In the genomic region with DNA sequence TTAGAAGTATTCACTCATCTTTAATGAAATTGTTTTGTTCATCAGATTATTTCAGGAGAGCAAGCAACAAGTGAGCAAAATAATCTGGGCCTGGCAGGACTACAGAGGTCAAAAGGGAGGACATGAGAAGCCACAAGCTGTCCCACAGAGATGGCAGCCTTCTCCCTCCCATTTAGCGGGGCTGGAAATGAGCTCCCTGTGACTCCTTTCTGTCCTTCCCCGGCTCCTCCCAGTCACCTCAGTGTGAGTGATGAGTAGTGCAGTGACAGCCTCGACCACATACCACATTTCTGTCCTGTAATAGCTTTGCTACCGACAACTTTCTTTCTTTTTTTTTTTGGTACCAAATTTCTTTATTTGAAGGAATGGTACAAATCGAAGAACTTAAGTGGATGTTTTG, we compare ENCODE assay signal across 12 cellular contexts. TPM values are rescaled to one million over a fixed set of nuclear protein-coding genes. Genes with fewer than 3 reads are reported as not detected.
DNase-seq lines count a peak whose midpoint lies in the region; ATAC-seq lines count a peak whose summit lies in the region.
"Had no signal": no experiment of that assay in that cellular context is flagged by ENCODE, and none has a peak within 500 bp of the region (broad histone marks: within the 10 kb centered on the region; RNA-seq: fewer than 3 reads in every experiment).

No MANE protein-coding gene starts in this region.

- H3K18ac ChIP-seq in trophoblast cell (ENCODE audit: low read length): no peak overlapping the region

- no peak overlapping the region for H4K91ac ChIP-seq in trophoblast cell (ENCODE audit: low read depth, low read length)

- H3K4me3 ChIP-seq in trophoblast cell (ENCODE audit: low read depth, low read length): no peak overlapping the region

- H3K14ac ChIP-seq in trophoblast cell (ENCODE audit: low read length): no peak overlapping the region

- H3K4me2 ChIP-seq in trophoblast cell (ENCODE audit: low read length): no peak overlapping the region

- H3K27ac Mint-ChIP-seq in activated naive CD8-positive, alpha-beta T cell treated with anti-CD3 and anti-CD28 coated beads, Interleukin-2, amount 10 ng/mL, durations not matched to agents 7 days and 5 days: peak overlapping the region; percentile 42
- H3K27ac Mint-ChIP-seq: HFFc6 had no signal

- H2BK120ac ChIP-seq in trophoblast cell (ENCODE audit: insufficient read depth, low read length, poor library complexity): no peak overlapping the region

- no peaks in the 10 kb centered on the region for H3K9me3 Mint-ChIP-seq in activated naive CD8-positive, alpha-beta T cell treated with anti-CD3 and anti-CD28 coated beads, Interleukin-2, amount 10 ng/mL, durations not matched to agents 7 days and 5 days
- H3K9me3 Mint-ChIP-seq: HFFc6 had no signal

- no peaks in the 10 kb centered on the region for H3K9me3 ChIP-seq in trophoblast cell (ENCODE audit: insufficient read depth, low read depth, low read length)
- H3K9me3 ChIP-seq: BE2C had no signal

- H2BK12ac ChIP-seq in trophoblast cell (ENCODE audit: low read length): no peak overlapping the region

- H2BK5ac ChIP-seq in trophoblast cell (ENCODE audit: low read depth, low read length, poor library complexity): no peak overlapping the region

- H3K27me3 Mint-ChIP-seq in activated naive CD8-positive, alpha-beta T cell treated with anti-CD3 and anti-CD28 coated beads, Interleukin-2, amount 10 ng/mL, durations not matched to agents 7 days and 5 days: no peaks in the 10 kb centered on the region

- H3K36me3 ChIP-seq in trophoblast cell (ENCODE audit: control insufficient read depth in 1 of 2, insufficient read depth in 2 of 2, low read length in 2 of 2): peaks cover 4 to 10% of the 10 kb centered on the region in 2 experiments

- H3K23ac ChIP-seq in trophoblast cell (ENCODE audit: low read length): no peak overlapping the region

- no peak overlapping the region for H3K27ac ChIP-seq in trophoblast cell (ENCODE audit: low read depth, low read length)

- ATAC-seq in activated naive CD8-positive, alpha-beta T cell treated with anti-CD3 and anti-CD28 coated beads, Interleukin-2, amount 10 ng/mL, durations not matched to agents 7 days and 5 days (ENCODE audit: low read depth): peak; percentile 77
- no peak for ATAC-seq in HG03378 (IDR thresholded peaks at IDR 0.05; ENCODE audit: unreplicated experiment)

- peak overlapping the region; percentile 75 for H3K4ac ChIP-seq in trophoblast cell (ENCODE audit: low read depth, low read length)

- H3K9ac ChIP-seq in trophoblast cell (ENCODE audit: low read length): no peak overlapping the region

- POLR2A ChIA-PET in activated naive CD8-positive, alpha-beta T cell treated with anti-CD3 and anti-CD28 coated beads, Interleukin-2, amount 10 ng/mL, durations not matched to agents 7 days and 5 days (lab: Charles Lee): no interaction called here

- H3K4me1 ChIP-seq in trophoblast cell (ENCODE audit: control insufficient read depth in 1 of 2, insufficient read depth in 2 of 2, low read length in 2 of 2): peaks cover 2 to 9% of the 10 kb centered on the region in 2 experiments
- H3K4me1 ChIP-seq: BE2C had no signal

- peaks cover 12% of the 10 kb centered on the region for H3K79me2 ChIP-seq in trophoblast cell (ENCODE audit: control insufficient read depth, insufficient read depth, low read length, poor library complexity)

- no peak overlapping the region for H2AK5ac ChIP-seq in trophoblast cell (ENCODE audit: low read length)

- peaks cover 39% of the 10 kb centered on the region for H3K4me1 Mint-ChIP-seq in activated naive CD8-positive, alpha-beta T cell treated with anti-CD3 and anti-CD28 coated beads, Interleukin-2, amount 10 ng/mL, durations not matched to agents 7 days and 5 days

- no peak overlapping the region for H3K4me3 Mint-ChIP-seq in activated naive CD8-positive, alpha-beta T cell treated with anti-CD3 and anti-CD28 coated beads, Interleukin-2, amount 10 ng/mL, durations not matched to agents 7 days and 5 days
- H3K4me3 Mint-ChIP-seq: HFFc6 had no signal

- no peak overlapping the region for H4K12ac ChIP-seq in trophoblast cell (ENCODE audit: low read depth, low read length)

- no peak overlapping the region for H2AFZ ChIP-seq in trophoblast cell (ENCODE audit: insufficient read depth, low read length, poor library complexity)

- no peak overlapping the region for H4K8ac ChIP-seq in trophoblast cell (ENCODE audit: low read depth, low read length)

- H3K27me3 ChIP-seq in trophoblast cell (ENCODE audit: insufficient read depth, low read length): no peaks in the 10 kb centered on the region
- H3K27me3 ChIP-seq: BE2C had no signal

- H3K79me1 ChIP-seq in trophoblast cell (ENCODE audit: low read length): no peaks in the 10 kb centered on the region

- peak; percentile 18 for DNase-seq in HT1080 (ENCODE audit: low read depth)
- DNase-seq in RPMI7951 (ENCODE audit: low read depth): peak; percentile 9
- DNase-seq in activated naive CD8-positive, alpha-beta T cell treated with anti-CD3 and anti-CD28 coated beads, Interleukin-2, amount 10 ng/mL, durations not matched to agents 7 days and 5 days: no peak
- DNase-seq in trophoblast cell: peak; percentile 30 to 54
- no peak for DNase-seq in LoVo (ENCODE audit: low spot score)
- DNase-seq in NK-92 (lab: John Stamatoyannopoulos, UW; ENCODE audit: unreplicated experiment): no peak
- DNase-seq: BE2C; HFFc6; NCI-H1436; NCI-H524; stimulated activated naive CD4-positive, alpha-beta T cell had no signal

- peaks cover 24% of the 10 kb centered on the region for H3K36me3 Mint-ChIP-seq in activated naive CD8-positive, alpha-beta T cell treated with anti-CD3 and anti-CD28 coated beads, Interleukin-2, amount 10 ng/mL, durations not matched to agents 7 days and 5 days

- no CpG with 5 or more reads among the region's 5 CpGs for WGBS in trophoblast cell (ENCODE audit: extremely low coverage, insufficient coverage, insufficient read length)

RNA-seq across cellular contexts. Expression of a gene that starts 38.0 kb away (rescaled TPM):
- total RNA-seq in HT1080 (2014; rRNA removed; shearing (Covaris generic)): 124 and 196 TPM in 2 replicates
- polyA plus RNA-seq in HT1080 (2015; cell fraction: cytosol; rRNA removed): 481 and 489 TPM in 2 replicates
- 311 and 346 TPM in 2 replicates for polyA plus RNA-seq in HT1080 (2015; cell fraction: nucleus; rRNA removed)
- 82.1 and 90.4 TPM in 2 replicates for total RNA-seq in RPMI7951 (2014; rRNA removed; shearing (Covaris generic))
- total RNA-seq in activated naive CD8-positive, alpha-beta T cell treated with anti-CD3 and anti-CD28 coated beads, Interleukin-2, amount 10 ng/mL, durations not matched to agents 7 days and 5 days: 100 to 1,000 TPM; 197 to 199 TPM
- polyA plus RNA-seq in trophoblast cell (2013): 236 and 247 TPM in 2 replicates

Comparison
In these comparisons a context has a peak if more than half of its experiments do, and no peak if none do; other contexts are left out.
1. DNase-seq: peak in HT1080 (single experiment), RPMI7951 (single experiment) and trophoblast cell (2 of 2); none in activated naive CD8-positive, alpha-beta T cell treated with anti-CD3 and anti-CD28 coated beads, Interleukin-2, amount 10 ng/mL, durations not matched to agents 7 days and 5 days (single experiment), LoVo (single experiment) and NK-92 (single experiment).